In the genomic region with DNA sequence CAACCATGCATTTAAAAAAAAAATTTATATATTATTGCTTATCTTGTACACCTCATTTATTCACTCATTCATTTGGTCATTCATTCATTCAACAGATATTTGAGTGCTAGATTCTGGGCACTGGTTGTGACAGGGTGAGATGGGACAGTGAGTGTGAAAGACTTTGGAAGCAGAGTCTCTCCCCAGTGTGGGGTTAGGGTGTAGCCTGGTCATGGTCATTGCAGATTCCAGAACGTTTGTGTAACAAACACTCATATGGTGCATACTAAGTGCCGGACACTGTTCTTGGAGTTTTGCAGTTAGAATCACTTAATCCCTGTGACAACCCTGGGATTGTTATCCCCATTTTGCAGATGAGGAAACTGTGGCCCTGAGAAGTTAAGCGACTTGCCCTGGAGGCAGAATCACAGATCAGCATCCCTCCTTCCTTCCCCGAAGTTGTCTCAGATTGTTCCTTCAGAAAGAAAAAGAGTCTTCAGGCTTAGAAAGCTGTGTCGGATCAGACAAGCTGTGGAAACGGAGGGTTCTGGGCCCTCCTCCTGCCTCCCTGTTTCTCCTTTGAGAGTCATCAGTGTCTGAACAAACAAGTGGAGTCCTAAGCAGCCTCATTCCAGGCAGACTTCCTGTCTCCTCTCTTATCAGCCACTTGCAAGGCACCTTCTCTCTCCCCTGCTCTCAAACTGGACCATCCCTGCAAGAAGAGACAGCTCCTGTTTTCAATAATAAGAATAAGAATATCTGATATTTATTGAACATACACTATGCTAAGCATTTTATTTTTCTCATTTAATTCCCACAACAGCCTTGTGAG, we compare ENCODE assay signal across 1 cellular context.
A peak's percentile ranks its signal among the peaks of the same experiment; 100 is the strongest.
TF ChIP-seq lines count a peak whose summit lies in the region.

No MANE protein-coding gene starts in this region.

TF ChIP-seq in HEK293, 187 proteins besides CTCF, POLR2A, EP300 and RAD21:
- TF ChIP-seq, protein P1, sequence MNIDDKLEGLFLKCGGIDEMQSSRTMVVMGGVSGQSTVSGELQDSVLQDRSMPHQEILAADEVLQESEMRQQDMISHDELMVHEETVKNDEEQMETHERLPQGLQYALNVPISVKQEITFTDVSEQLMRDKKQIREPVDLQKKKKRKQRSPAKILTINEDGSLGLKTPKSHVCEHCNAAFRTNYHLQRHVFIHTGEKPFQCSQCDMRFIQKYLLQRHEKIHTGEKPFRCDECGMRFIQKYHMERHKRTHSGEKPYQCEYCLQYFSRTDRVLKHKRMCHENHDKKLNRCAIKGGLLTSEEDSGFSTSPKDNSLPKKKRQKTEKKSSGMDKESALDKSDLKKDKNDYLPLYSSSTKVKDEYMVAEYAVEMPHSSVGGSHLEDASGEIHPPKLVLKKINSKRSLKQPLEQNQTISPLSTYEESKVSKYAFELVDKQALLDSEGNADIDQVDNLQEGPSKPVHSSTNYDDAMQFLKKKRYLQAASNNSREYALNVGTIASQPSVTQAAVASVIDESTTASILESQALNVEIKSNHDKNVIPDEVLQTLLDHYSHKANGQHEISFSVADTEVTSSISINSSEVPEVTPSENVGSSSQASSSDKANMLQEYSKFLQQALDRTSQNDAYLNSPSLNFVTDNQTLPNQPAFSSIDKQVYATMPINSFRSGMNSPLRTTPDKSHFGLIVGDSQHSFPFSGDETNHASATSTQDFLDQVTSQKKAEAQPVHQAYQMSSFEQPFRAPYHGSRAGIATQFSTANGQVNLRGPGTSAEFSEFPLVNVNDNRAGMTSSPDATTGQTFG (tag by site-specific recombination; IDR thresholded peaks at IDR 0.05; ENCODE audit: borderline replicate concordance), result no peak
- TF ChIP-seq ZNF600 (tag by site-specific recombination; IDR thresholded peaks at IDR 0.05), result peak; percentile 58
- no peak for TF ChIP-seq ZBTB17 (tag by site-specific recombination; IDR thresholded peaks at IDR 0.05)
